ENCODE assay signal across 15 cellular contexts in the genomic region with DNA sequence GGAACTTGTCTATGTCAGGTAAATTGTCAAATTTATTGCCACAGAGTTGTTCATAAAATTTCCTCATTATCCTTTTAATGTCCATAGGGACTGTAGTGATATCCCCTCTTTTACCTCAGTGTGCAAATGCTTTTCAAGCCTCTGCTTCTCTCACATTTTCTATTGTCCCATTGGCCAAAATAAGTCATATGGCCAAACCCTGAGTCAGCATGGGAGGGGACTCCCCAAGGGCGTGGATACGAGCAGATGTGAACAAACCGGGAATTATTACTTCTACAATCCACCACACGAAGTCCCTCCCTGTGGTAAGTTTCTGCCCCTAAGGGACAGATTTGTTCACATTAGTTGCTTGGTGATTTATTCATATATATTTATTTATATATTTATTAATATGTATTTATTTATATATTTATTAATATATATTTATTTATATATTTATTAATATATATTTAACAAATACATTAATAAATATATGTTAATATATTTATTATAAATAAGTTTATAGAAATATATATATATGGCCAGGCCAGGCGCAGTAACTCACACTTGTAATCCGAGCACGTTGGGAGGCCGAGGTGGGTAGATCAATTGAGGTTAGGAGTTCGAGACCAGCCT. TPM values are rescaled to one million over a fixed set of nuclear protein-coding genes. Genes with fewer than 3 reads are reported as not detected.
DNase-seq lines count a peak whose midpoint lies in the region; ATAC-seq, FAIRE-seq and TF ChIP-seq lines count a peak whose summit lies in the region.
"Had no signal": no experiment of that assay in that cellular context is flagged by ENCODE, and none has a peak within 500 bp of the region (broad histone marks: within the 10 kb centered on the region; RNA-seq: fewer than 3 reads in every experiment).

No MANE protein-coding gene starts in this region.

- BruUV-seq in GM12878 (replicated peaks; lab: Mats Ljungman, UMichigan) (no TSS peak), Calu3 (replicated peaks; lab: Mats Ljungman, UMichigan) (no TSS peak)

- TF ChIP-seq RAD21 in GM12878 (IDR thresholded peaks at IDR 0.05; ENCODE audit: insufficient read depth, low read depth, low read length) = no peak

- in situ Hi-C loops in GM12878 (cut with MboI) = no loop called here

- H3K4me1 ChIP-seq in GM12878 (ENCODE audit: control insufficient read depth, insufficient read depth, low read length) = no peaks in the 10 kb centered on the region
- H3K4me1 ChIP-seq in small intestine (ENCODE audit: control insufficient read depth in 2 of 2, insufficient read depth in 1 of 2, low read depth in 1 of 2, low read length in 1 of 2) = no peaks in the 10 kb centered on the region
- H3K4me1 ChIP-seq: lower lobe of right lung, Peyer's patch had no signal

- RAD21 ChIA-PET in GM12878 (lab: Charles Lee; ENCODE audit: unreplicated experiment) = no interaction called here

- H3K9me3 Mint-ChIP-seq in activated CD4-positive, alpha-beta T cell treated with anti-CD3 and anti-CD28 coated beads for 36 hours (ENCODE audit: low read depth) = no peaks in the 10 kb centered on the region
- no peaks in the 10 kb centered on the region for H3K9me3 Mint-ChIP-seq in activated CD4-positive, alpha-beta T cell treated with anti-CD3 and anti-CD28 coated beads, Interleukin-2, amount 10 ng/mL, durations not matched to agents 24 days and 14 days
- no peaks in the 10 kb centered on the region for H3K9me3 Mint-ChIP-seq in Calu3 (ENCODE audit: low read depth, unreplicated experiment)

- TF ChIP-seq EP300 in GM12878 (IDR thresholded peaks at IDR 0.05; ENCODE audit: borderline replicate concordance in 1 of 2, control insufficient read depth in 1 of 2, low read depth in 2 of 2, low read length in 2 of 2) = no peak

- TF ChIP-seq POLR2A in NB4 (IDR thresholded peaks at IDR 0.05; ENCODE audit: extremely low read depth, insufficient read length) (no peak), GM12878 (IDR thresholded peaks at IDR 0.05; ENCODE audit: low read depth, low read length) (no peak)

- H3K27ac ChIP-seq in GM12878 (ENCODE audit: control insufficient read depth, insufficient read depth) (no peak overlapping the region), small intestine (ENCODE audit: low read depth in 1 of 2, low read length in 1 of 2) (no peak overlapping the region)
- H3K27ac ChIP-seq: KMS-11, lower lobe of right lung, neutrophil, Peyer's patch had no signal

- H3K27me3 Mint-ChIP-seq in activated CD4-positive, alpha-beta T cell treated with anti-CD3 and anti-CD28 coated beads for 36 hours = peaks cover 2% of the 10 kb centered on the region
- peaks cover 5% of the 10 kb centered on the region for H3K27me3 Mint-ChIP-seq in activated CD4-positive, alpha-beta T cell treated with anti-CD3 and anti-CD28 coated beads, Interleukin-2, amount 10 ng/mL, durations not matched to agents 24 days and 14 days
- peaks cover 27% of the 10 kb centered on the region for H3K27me3 Mint-ChIP-seq in Calu3 (ENCODE audit: unreplicated experiment)

- no peak overlapping the region for H3K9ac ChIP-seq in GM12878 (ENCODE audit: control insufficient read depth, insufficient read depth, low read length)
- H3K9ac ChIP-seq: KMS-11 had no signal

- H3K79me2 ChIP-seq in GM12878 (ENCODE audit: control insufficient read depth, insufficient read depth, low read length) = no peaks in the 10 kb centered on the region

- SMC1A ChIA-PET in GM12878 (lab: Charles Lee; ENCODE audit: uncharacterized antibody, unreplicated experiment) = no interaction called here

- H3K4me3 Mint-ChIP-seq in activated CD4-positive, alpha-beta T cell treated with anti-CD3 and anti-CD28 coated beads for 36 hours = no peak overlapping the region
- no peak overlapping the region for H3K4me3 Mint-ChIP-seq in activated CD4-positive, alpha-beta T cell treated with anti-CD3 and anti-CD28 coated beads, Interleukin-2, amount 10 ng/mL, durations not matched to agents 24 days and 14 days
- no peak overlapping the region for H3K4me3 Mint-ChIP-seq in Calu3 (ENCODE audit: low read depth, unreplicated experiment)

- intact Hi-C loops in activated CD4-positive, alpha-beta T cell treated with anti-CD3 and anti-CD28 coated beads for 36 hours (cut with DNase I, micrococcal nuclease) = no loop called here
- intact Hi-C loops in activated CD4-positive, alpha-beta T cell treated with anti-CD3 and anti-CD28 coated beads, Interleukin-2, amount 10 ng/mL, durations not matched to agents 24 days and 14 days (cut with micrococcal nuclease) = no loop called here
- intact Hi-C loops in GM12878 (cut with micrococcal nuclease; ENCODE audit: unreplicated experiment) = no loop called here
- intact Hi-C loops in Calu3 (cut with micrococcal nuclease; ENCODE audit: unreplicated experiment) = no loop called here

- peak; percentile 31 for DNase-seq in activated CD4-positive, alpha-beta T cell treated with anti-CD3 and anti-CD28 coated beads for 36 hours
- no peak for DNase-seq in activated CD4-positive, alpha-beta T cell treated with anti-CD3 and anti-CD28 coated beads, Interleukin-2, amount 10 ng/mL, durations not matched to agents 24 days and 14 days
- DNase-seq in NB4 (ENCODE audit: low read depth) (peak; percentile 67), GM12878 (ENCODE audit: low read depth, low spot score) (no peak), small intestine (no peak), KG1 (lab: John Stamatoyannopoulos, UW) (no peak), Calu3 (no peak)
- DNase-seq: DMS153, hypothalamus, lower lobe of right lung, Peyer's patch had no signal

- H3K9me3 ChIP-seq in GM12878 (replicated peaks; ENCODE audit: control insufficient read depth, insufficient read depth, low read length) (no peaks in the 10 kb centered on the region), small intestine (ENCODE audit: control insufficient read depth, low read depth) (no peaks in the 10 kb centered on the region)
- H3K9me3 ChIP-seq: lower lobe of right lung, neutrophil, Peyer's patch had no signal

- H3K36me3 Mint-ChIP-seq in activated CD4-positive, alpha-beta T cell treated with anti-CD3 and anti-CD28 coated beads for 36 hours (ENCODE audit: low read depth) = no peaks in the 10 kb centered on the region
- no peaks in the 10 kb centered on the region for H3K36me3 Mint-ChIP-seq in activated CD4-positive, alpha-beta T cell treated with anti-CD3 and anti-CD28 coated beads, Interleukin-2, amount 10 ng/mL, durations not matched to agents 24 days and 14 days (ENCODE audit: low read depth)
- H3K36me3 Mint-ChIP-seq in Calu3 (ENCODE audit: insufficient read depth, unreplicated experiment) = no peaks in the 10 kb centered on the region

- TF ChIP-seq CTCF in NB4 (IDR thresholded peaks at IDR 0.05; ENCODE audit: low read depth, low read length) (no peak), GM12878 (IDR thresholded peaks at IDR 0.05 in 2 of 3, conservative IDR thresholded peaks at IDR 0.05 in 1 of 3; ENCODE audit: control insufficient read depth in 2 of 3, extremely low read depth in 1 of 3, insufficient read depth in 1 of 3, low read depth in 3 of 3, low read length in 3 of 3) (no peak), Calu3 (IDR thresholded peaks at IDR 0.05; ENCODE audit: unreplicated experiment) (no peak)

- CTCF ChIA-PET in activated CD4-positive, alpha-beta T cell treated with anti-CD3 and anti-CD28 coated beads for 36 hours (lab: Charles Lee) = no interaction called here
- CTCF ChIA-PET in GM12878 (lab: Yijun Ruan, JAX) (interaction anchor here (1.3 kb wide), 1 partner anchor 22 kb away, joined by 3 read pairs; no protein-coding TSS in a partner anchor), Calu3 (lab: Charles Lee) (no interaction called here)

- H3K4me3 ChIP-seq in NB4 (ENCODE audit: low read depth, low read length) (no peak overlapping the region), GM12878 (no peak overlapping the region), small intestine (ENCODE audit: low read depth in 1 of 2, low read length in 2 of 2) (no peak overlapping the region)
- H3K4me3 ChIP-seq: lower lobe of right lung, Peyer's patch had no signal

- POLR2A ChIA-PET in activated CD4-positive, alpha-beta T cell treated with anti-CD3 and anti-CD28 coated beads for 36 hours (lab: Charles Lee) = no interaction called here
- POLR2A ChIA-PET in GM12878 (lab: Charles Lee) = no interaction called here

- peak; percentile 51 for ATAC-seq in activated CD4-positive, alpha-beta T cell treated with anti-CD3 and anti-CD28 coated beads for 36 hours
- ATAC-seq in GM12878 (peak; percentile 71), GM19328 (IDR thresholded peaks at IDR 0.05; ENCODE audit: unreplicated experiment) (no peak)
- ATAC-seq: lower lobe of right lung had no signal

- H3K27me3 ChIP-seq in GM12878 (replicated peaks in 1 of 2; ENCODE audit: control insufficient read depth in 2 of 2, insufficient read depth in 2 of 2, low read length in 1 of 2) (no peaks in the 10 kb centered on the region), small intestine (ENCODE audit: control insufficient read depth in 2 of 2, insufficient read depth in 2 of 2, low read length in 2 of 2) (no peaks in the 10 kb centered on the region)
- H3K27me3 ChIP-seq: Peyer's patch had no signal

- FAIRE-seq in GM12878 (lab: Jason Lieb, UNC) (no peak), small intestine (lab: Jason Lieb, UNC) (peak; percentile 15)

- H3K4me2 ChIP-seq in GM12878 (ENCODE audit: control insufficient read depth, insufficient read depth) = no peak overlapping the region
- H3K4me2 ChIP-seq: KMS-11 had no signal

- H3K36me3 ChIP-seq in GM12878 (ENCODE audit: control insufficient read depth in 2 of 2, insufficient read depth in 2 of 2, low read length in 1 of 2) = no peaks in the 10 kb centered on the region
- H3K36me3 ChIP-seq in small intestine (ENCODE audit: control insufficient read depth in 2 of 2, insufficient read depth in 2 of 2, low read length in 2 of 2) = no peaks in the 10 kb centered on the region
- H3K36me3 ChIP-seq: lower lobe of right lung, neutrophil, Peyer's patch had no signal

- H3K4me1 Mint-ChIP-seq in activated CD4-positive, alpha-beta T cell treated with anti-CD3 and anti-CD28 coated beads for 36 hours = no peaks in the 10 kb centered on the region
- no peaks in the 10 kb centered on the region for H3K4me1 Mint-ChIP-seq in activated CD4-positive, alpha-beta T cell treated with anti-CD3 and anti-CD28 coated beads, Interleukin-2, amount 10 ng/mL, durations not matched to agents 24 days and 14 days
- no peaks in the 10 kb centered on the region for H3K4me1 Mint-ChIP-seq in Calu3 (ENCODE audit: low read depth, unreplicated experiment)

- H4K20me1 ChIP-seq in GM12878 (ENCODE audit: control insufficient read depth, insufficient read depth) = no peaks in the 10 kb centered on the region

- H3K27ac Mint-ChIP-seq in activated CD4-positive, alpha-beta T cell treated with anti-CD3 and anti-CD28 coated beads for 36 hours = no peak overlapping the region
- no peak overlapping the region for H3K27ac Mint-ChIP-seq in activated CD4-positive, alpha-beta T cell treated with anti-CD3 and anti-CD28 coated beads, Interleukin-2, amount 10 ng/mL, durations not matched to agents 24 days and 14 days
- H3K27ac Mint-ChIP-seq in Calu3 (ENCODE audit: unreplicated experiment) = no peak overlapping the region

- H2AFZ ChIP-seq in GM12878 (ENCODE audit: control insufficient read depth, low read depth, low read length) = no peak overlapping the region

- 45% methylated on average over 9 of the region's 9 CpGs for WGBS in GM12878 (ENCODE audit: insufficient coverage, insufficient replicate concordance, low lambda C conversion rate, missing lambda C conversion rate)
- 55 to 65% (median 56%) methylated on average over 9 of the region's 9 CpGs for whole genome bisulfite sequencing in small intestine, 3 donors

RNA-seq across cellular contexts. Expression of gene CAMSAP3, which starts 20.1 kb away (rescaled TPM):
- under 1 TPM; 0.50 to 0.58 TPM for total RNA-seq in activated CD4-positive, alpha-beta T cell treated with anti-CD3 and anti-CD28 coated beads for 36 hours
- total RNA-seq in activated CD4-positive, alpha-beta T cell treated with anti-CD3 and anti-CD28 coated beads, Interleukin-2, amount 10 ng/mL, durations not matched to agents 24 days and 14 days = 0.09 and 0.69 TPM in 2 replicates
- total RNA-seq in GM12878 (2013; cell fraction: nucleolus; rRNA removed) = 3.7 and 5.0 TPM in 2 replicates
- 1.1 and 1.9 TPM in 2 replicates for total RNA-seq in GM12878 (2014; rRNA removed)
- total RNA-seq in GM12878 (2014; rRNA removed; fragmentation: Illumina TruSeq; extraction: Trizol) = 0.64 and 0.72 TPM in 2 replicates
- total RNA-seq in GM12878 (2021) = 5.6 and 6.3 TPM in 2 replicates
- polyA plus RNA-seq in GM12878 (2011; ENCODE audit: low read depth) = 0.30 TPM
- 0.23 and 0.72 TPM in 2 replicates for polyA plus RNA-seq in GM12878 (2011; rRNA removed)
- polyA plus RNA-seq in GM12878 (2011; cell fraction: cytosol; rRNA removed) = 0.73 and 0.85 TPM in 2 replicates
- polyA plus RNA-seq in GM12878 (2011; cell fraction: nucleus; rRNA removed) = 6.8 and 8.1 TPM in 2 replicates
- 1.9 and 2.6 TPM in 2 replicates for polyA plus RNA-seq in GM12878 (2012)
- polyA plus RNA-seq in GM12878 (2014; fragmentation: Illumina TruSeq; extraction: Trizol) = 0.75 and 3.3 TPM in 2 replicates
- under 1 TPM; 0.03 to 0.22 TPM for polyA plus RNA-seq in GM12878 (2014; fragmentation: Nextera tagmentation; extraction: Ambion mirVana)
- 1.9 and 3.9 TPM in 2 replicates for polyA plus RNA-seq in GM12878 (2014; rRNA removed)
- polyA plus RNA-seq in GM12878 (2016; fragmentation: Nextera tagmentation; extraction: Ambion mirVana) = under 1 TPM; 0.37 to 0.47 TPM
- polyA minus RNA-seq in GM12878 (2011; rRNA and poly(A)+ RNA removed) = 0.37 and 1.1 TPM in 2 replicates
- polyA minus RNA-seq in GM12878 (2011; cell fraction: cytosol; rRNA and poly(A)+ RNA removed) = 1.6 and 2.1 TPM in 2 replicates
- polyA minus RNA-seq in GM12878 (2011; cell fraction: nucleus; rRNA and poly(A)+ RNA removed) = 1.1 and 2.1 TPM in 2 replicates
- polyA plus RNA-seq in small intestine = 10 to 100 TPM; 32.4 to 87.4 (median 71.3) TPM
- 26.0 and 30.3 TPM in 2 replicates for total RNA-seq in Calu3 (2022)
- polyA plus RNA-seq: AG04450 had no signal

RNA-seq across cellular contexts. Expression of gene PNPLA6, which starts 40.0 kb away (rescaled TPM):
- 100 to 1,000 TPM in 1 of 2 experiments, 10 to 100 TPM in 1; 82.2 to 108 TPM for total RNA-seq in activated CD4-positive, alpha-beta T cell treated with anti-CD3 and anti-CD28 coated beads for 36 hours
- total RNA-seq in activated CD4-positive, alpha-beta T cell treated with anti-CD3 and anti-CD28 coated beads, Interleukin-2, amount 10 ng/mL, durations not matched to agents 24 days and 14 days = 122 and 125 TPM in 2 replicates
- 136 and 138 TPM in 2 replicates for total RNA-seq in GM12878 (2013; cell fraction: nucleolus; rRNA removed)
- total RNA-seq in GM12878 (2014; rRNA removed) (47.9 and 56.8 TPM in 2 replicates), GM12878 (2014; rRNA removed; fragmentation: Illumina TruSeq; extraction: Trizol) (18.7 and 19.2 TPM in 2 replicates), GM12878 (2021) (105 and 113 TPM in 2 replicates), Calu3 (2022) (51.3 and 60.1 TPM in 2 replicates)
- 21.5 TPM for polyA plus RNA-seq in GM12878 (2011; ENCODE audit: low read depth)
- polyA plus RNA-seq in GM12878 (2011; rRNA removed) (9.2 and 16.3 TPM in 2 replicates), GM12878 (2014; fragmentation: Illumina TruSeq; extraction: Trizol) (9.4 and 23.2 TPM in 2 replicates), GM12878 (2014; fragmentation: Nextera tagmentation; extraction: Ambion mirVana) (1 to 10 TPM in 1 of 2 experiments, under 1 TPM in 1; 0.95 to 8.4 TPM), GM12878 (2014; rRNA removed) (67.9 and 72.2 TPM in 2 replicates), GM12878 (2016; fragmentation: Nextera tagmentation; extraction: Ambion mirVana) (10 to 100 TPM; 64.7 to 65.3 TPM), small intestine (100 to 1,000 TPM in 1 of 3 donors, 10 to 100 TPM in 2; 67.8 to 120 (median 89.0) TPM)
- polyA plus RNA-seq in GM12878 (2011; cell fraction: cytosol; rRNA removed) = 26.4 and 32.8 TPM in 2 replicates
- polyA plus RNA-seq in GM12878 (2011; cell fraction: nucleus; rRNA removed) = 99.0 and 144 TPM in 2 replicates
- 52.2 and 53.4 TPM in 2 replicates for polyA plus RNA-seq in GM12878 (2012)
- polyA minus RNA-seq in GM12878 (2011; rRNA and poly(A)+ RNA removed) = 22.1 and 68.2 TPM in 2 replicates
- 25.2 and 52.8 TPM in 2 replicates for polyA minus RNA-seq in GM12878 (2011; cell fraction: cytosol; rRNA and poly(A)+ RNA removed)
- polyA minus RNA-seq in GM12878 (2011; cell fraction: nucleus; rRNA and poly(A)+ RNA removed) = 45.3 and 83.2 TPM in 2 replicates

RNA-seq across cellular contexts. Expression of gene MCOLN1, which starts 53.1 kb away (rescaled TPM):
- total RNA-seq in activated CD4-positive, alpha-beta T cell treated with anti-CD3 and anti-CD28 coated beads for 36 hours = 1 to 10 TPM; 6.7 to 7.7 TPM
- 13.3 and 13.7 TPM in 2 replicates for total RNA-seq in activated CD4-positive, alpha-beta T cell treated with anti-CD3 and anti-CD28 coated beads, Interleukin-2, amount 10 ng/mL, durations not matched to agents 24 days and 14 days
- total RNA-seq in GM12878 (2013; cell fraction: nucleolus; rRNA removed) = 9.1 and 9.6 TPM in 2 replicates
- total RNA-seq in GM12878 (2014; rRNA removed) (2.2 and 2.8 TPM in 2 replicates), GM12878 (2014; rRNA removed; fragmentation: Illumina TruSeq; extraction: Trizol) (2.3 and 3.0 TPM in 2 replicates), GM12878 (2021) (10.9 and 13.9 TPM in 2 replicates), Calu3 (2022) (13.1 TPM in 2 replicates)
- polyA plus RNA-seq in GM12878 (2011; ENCODE audit: low read depth) = 2.7 TPM
- polyA plus RNA-seq in GM12878 (2011; rRNA removed) (2.8 and 6.0 TPM in 2 replicates), GM12878 (2014; fragmentation: Illumina TruSeq; extraction: Trizol) (1.9 and 3.7 TPM in 2 replicates), GM12878 (2014; fragmentation: Nextera tagmentation; extraction: Ambion mirVana) (1 to 10 TPM in 1 of 2 experiments, under 1 TPM in 1; 0.42 to 1.4 TPM), GM12878 (2014; rRNA removed) (13.6 and 15.6 TPM in 2 replicates), GM12878 (2016; fragmentation: Nextera tagmentation; extraction: Ambion mirVana) (10 to 100 TPM; 12.4 to 14.4 TPM), small intestine (10 to 100 TPM; 17.6 to 21.1 (median 18.6) TPM)
- polyA plus RNA-seq in GM12878 (2011; cell fraction: cytosol; rRNA removed) = 5.7 and 8.7 TPM in 2 replicates
- 26.1 and 38.4 TPM in 2 replicates for polyA plus RNA-seq in GM12878 (2011; cell fraction: nucleus; rRNA removed)
- polyA plus RNA-seq in GM12878 (2012) = 5.5 and 6.2 TPM in 2 replicates
- polyA minus RNA-seq in GM12878 (2011; rRNA and poly(A)+ RNA removed) = 8.1 and 11.8 TPM in 2 replicates
- 2.9 and 3.7 TPM in 2 replicates for polyA minus RNA-seq in GM12878 (2011; cell fraction: cytosol; rRNA and poly(A)+ RNA removed)
- 3.7 and 7.2 TPM in 2 replicates for polyA minus RNA-seq in GM12878 (2011; cell fraction: nucleus; rRNA and poly(A)+ RNA removed)

RNA-seq across cellular contexts. Expression of gene XAB2, which starts 53.8 kb away (rescaled TPM):
- 10 to 100 TPM; 45.9 to 48.3 TPM for total RNA-seq in activated CD4-positive, alpha-beta T cell treated with anti-CD3 and anti-CD28 coated beads for 36 hours
- 51.0 and 51.6 TPM in 2 replicates for total RNA-seq in activated CD4-positive, alpha-beta T cell treated with anti-CD3 and anti-CD28 coated beads, Interleukin-2, amount 10 ng/mL, durations not matched to agents 24 days and 14 days
- total RNA-seq in GM12878 (2013; cell fraction: nucleolus; rRNA removed) = 33.5 and 37.0 TPM in 2 replicates
- 29.6 and 41.5 TPM in 2 replicates for total RNA-seq in GM12878 (2014; rRNA removed)
- 13.5 and 15.3 TPM in 2 replicates for total RNA-seq in GM12878 (2014; rRNA removed; fragmentation: Illumina TruSeq; extraction: Trizol)
- 42.9 and 45.1 TPM in 2 replicates for total RNA-seq in GM12878 (2021)
- 14.8 TPM for polyA plus RNA-seq in GM12878 (2011; ENCODE audit: low read depth)
- 9.3 and 28.5 TPM in 2 replicates for polyA plus RNA-seq in GM12878 (2011; rRNA removed)
- 38.1 and 53.8 TPM in 2 replicates for polyA plus RNA-seq in GM12878 (2011; cell fraction: cytosol; rRNA removed)
- polyA plus RNA-seq in GM12878 (2011; cell fraction: nucleus; rRNA removed) = 131 and 151 TPM in 2 replicates
- polyA plus RNA-seq in GM12878 (2012) = 39.2 and 44.4 TPM in 2 replicates
- 2.3 and 11.3 TPM in 2 replicates for polyA plus RNA-seq in GM12878 (2014; fragmentation: Illumina TruSeq; extraction: Trizol)
- polyA plus RNA-seq in GM12878 (2014; fragmentation: Nextera tagmentation; extraction: Ambion mirVana) = under 1 TPM; 0.34 to 0.66 TPM
- 38.1 and 43.5 TPM in 2 replicates for polyA plus RNA-seq in GM12878 (2014; rRNA removed)
- 10 to 100 TPM; 17.3 to 20.4 TPM for polyA plus RNA-seq in GM12878 (2016; fragmentation: Nextera tagmentation; extraction: Ambion mirVana)
- 46.3 and 67.8 TPM in 2 replicates for polyA minus RNA-seq in GM12878 (2011; rRNA and poly(A)+ RNA removed)
- polyA minus RNA-seq in GM12878 (2011; cell fraction: cytosol; rRNA and poly(A)+ RNA removed) = 31.8 and 32.5 TPM in 2 replicates
- 25.0 and 39.0 TPM in 2 replicates for polyA minus RNA-seq in GM12878 (2011; cell fraction: nucleus; rRNA and poly(A)+ RNA removed)
- polyA plus RNA-seq in small intestine = 10 to 100 TPM; 24.3 to 31.8 (median 29.2) TPM
- 33.0 and 36.5 TPM in 2 replicates for total RNA-seq in Calu3 (2022)

RNA-seq across cellular contexts. Expression of gene PET100, which starts 54.1 kb away (rescaled TPM):
- 10 to 100 TPM; 45.1 to 99.4 TPM for total RNA-seq in activated CD4-positive, alpha-beta T cell treated with anti-CD3 and anti-CD28 coated beads for 36 hours
- total RNA-seq in activated CD4-positive, alpha-beta T cell treated with anti-CD3 and anti-CD28 coated beads, Interleukin-2, amount 10 ng/mL, durations not matched to agents 24 days and 14 days = 99.2 and 110 TPM in 2 replicates
- total RNA-seq in GM12878 (2013; cell fraction: nucleolus; rRNA removed) = 5.1 and 12.9 TPM in 2 replicates
- total RNA-seq in GM12878 (2014; rRNA removed) = 47.0 and 60.8 TPM in 2 replicates
- 90.7 and 92.9 TPM in 2 replicates for total RNA-seq in GM12878 (2014; rRNA removed; fragmentation: Illumina TruSeq; extraction: Trizol)
- 156 and 159 TPM in 2 replicates for total RNA-seq in GM12878 (2021)
- 19.6 TPM for polyA plus RNA-seq in GM12878 (2011; ENCODE audit: low read depth)
- polyA plus RNA-seq in GM12878 (2011; rRNA removed) = 73.8 and 108 TPM in 2 replicates
- polyA plus RNA-seq in GM12878 (2011; cell fraction: cytosol; rRNA removed) = 20.6 and 26.3 TPM in 2 replicates
- polyA plus RNA-seq in GM12878 (2011; cell fraction: nucleus; rRNA removed) = 19.2 and 38.5 TPM in 2 replicates
- 82.4 and 139 TPM in 2 replicates for polyA plus RNA-seq in GM12878 (2012)
- 47.3 and 85.6 TPM in 2 replicates for polyA plus RNA-seq in GM12878 (2014; fragmentation: Illumina TruSeq; extraction: Trizol)
- 100 to 1,000 TPM; 353 to 462 TPM for polyA plus RNA-seq in GM12878 (2014; fragmentation: Nextera tagmentation; extraction: Ambion mirVana)
- 66.0 and 79.5 TPM in 2 replicates for polyA plus RNA-seq in GM12878 (2014; rRNA removed)
- 100 to 1,000 TPM; 332 to 386 TPM for polyA plus RNA-seq in GM12878 (2016; fragmentation: Nextera tagmentation; extraction: Ambion mirVana)
- 3.7 and 9.2 TPM in 2 replicates for polyA minus RNA-seq in GM12878 (2011; rRNA and poly(A)+ RNA removed)
- polyA minus RNA-seq in GM12878 (2011; cell fraction: cytosol; rRNA and poly(A)+ RNA removed) = 2.5 and 12.3 TPM in 2 replicates
- polyA minus RNA-seq in GM12878 (2011; cell fraction: nucleus; rRNA and poly(A)+ RNA removed) = 3.7 and 8.1 TPM in 2 replicates
- polyA plus RNA-seq in small intestine = 100 to 1,000 TPM in 2 of 3 donors, 10 to 100 TPM in 1; 87.5 to 149 (median 121) TPM
- total RNA-seq in Calu3 (2022) = 77.6 and 81.3 TPM in 2 replicates

Comparison
In these comparisons a context has a peak if more than half of its experiments do, and no peak if none do; other contexts are left out.
1. DNase-seq: peak in activated CD4-positive, alpha-beta T cell treated with anti-CD3 and anti-CD28 coated beads for 36 hours (single experiment) and NB4 (single experiment); none in activated CD4-positive, alpha-beta T cell treated with anti-CD3 and anti-CD28 coated beads, Interleukin-2, amount 10 ng/mL, durations not matched to agents 24 days and 14 days (single experiment), GM12878 (single experiment), small intestine (single experiment), KG1 (single experiment) and Calu3 (single experiment).